Comparison of ENCODE assay signal across 8 cellular contexts in the genomic region with DNA sequence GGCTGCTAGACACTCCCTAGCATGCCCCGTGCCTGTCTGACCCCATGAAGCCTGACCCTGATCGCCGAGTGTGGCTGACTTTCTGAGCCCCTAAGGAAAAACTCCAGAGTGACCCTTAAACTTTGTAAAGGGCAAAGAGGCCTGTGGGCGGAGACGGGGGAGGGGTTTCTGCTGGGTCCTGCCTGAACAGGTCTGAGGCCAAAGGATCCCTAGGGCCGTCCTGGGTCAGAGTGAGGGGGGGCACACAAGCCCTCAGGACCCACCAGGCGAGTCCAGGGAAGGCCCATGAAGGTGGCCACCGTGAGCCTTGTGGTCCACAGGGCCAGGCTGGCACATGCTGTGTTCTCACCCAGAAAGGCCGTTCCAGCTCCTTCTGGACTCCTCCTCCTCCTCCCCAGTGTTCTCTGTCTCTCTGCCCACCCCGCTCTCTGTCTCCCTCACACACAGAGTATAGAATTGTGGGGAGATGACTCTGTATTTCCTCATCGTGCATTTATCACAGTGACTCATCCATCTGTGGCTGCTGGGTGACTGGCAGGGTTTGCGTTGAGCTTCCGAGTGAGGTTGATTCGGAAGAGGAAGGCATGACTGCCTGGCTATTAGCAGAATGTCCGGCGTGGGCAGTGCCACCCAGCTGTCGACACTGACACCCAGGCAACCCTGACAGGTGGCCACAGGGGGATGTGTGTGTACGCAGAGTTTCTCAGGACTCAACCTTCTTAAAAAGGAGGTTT.
A peak's percentile ranks its signal among the peaks of the same experiment; 100 is the strongest.
DNase-seq lines count a peak whose midpoint lies in the region; ATAC-seq, FAIRE-seq and TF ChIP-seq lines count a peak whose summit lies in the region.
"Not testable (repeated sequence)": the region's sequence is repeated elsewhere in the genome, so short reads cannot be mapped to it uniquely, and the experiment has no call there.

No MANE protein-coding gene starts in this region.

- not testable (repeated sequence) for H2BK15ac ChIP-seq in IMR-90 (ENCODE audit: low read depth, low read length)

- not testable (repeated sequence) for H3K4me1 ChIP-seq in IMR-90 (ENCODE audit: control insufficient read depth, insufficient read depth, low read length); lung (ENCODE audit: control insufficient read depth in 2 of 2, insufficient read depth in 2 of 2, low read length in 2 of 2); psoas muscle; upper lobe of right lung

- not testable (repeated sequence) for H4K5ac ChIP-seq in IMR-90 (ENCODE audit: low read depth, low read length)

- not testable (repeated sequence) for H2BK20ac ChIP-seq in IMR-90 (ENCODE audit: low read depth, low read length)

- H3K56ac ChIP-seq in IMR-90 (ENCODE audit: extremely low read depth, insufficient read depth, low read length) = not testable (repeated sequence)

- not testable (repeated sequence) for H3K27me3 ChIP-seq in IMR-90 (ENCODE audit: control insufficient read depth, insufficient read depth, low read length); bronchial epithelial cell (ENCODE audit: control insufficient read depth, insufficient read depth, low read length); lung (ENCODE audit: control insufficient read depth, insufficient read depth); psoas muscle (ENCODE audit: insufficient read depth in 3 of 3, low read length in 2 of 3); upper lobe of right lung

- CTCF ChIA-PET in IMR-90 (lab: Yijun Ruan, JAX) = not testable (repeated sequence)

- not testable (repeated sequence) for H3K9me1 ChIP-seq in IMR-90 (ENCODE audit: insufficient read depth, low read length)

- not testable (repeated sequence) for H3K4me3 ChIP-seq in IMR-90 (ENCODE audit: insufficient read depth, low read depth, low read length); bronchial epithelial cell (ENCODE audit: low read depth, low read length); lung; psoas muscle; upper lobe of right lung

- TF ChIP-seq POLR2A in IMR-90 (IDR thresholded peaks at IDR 0.05; ENCODE audit: low read depth, low read length) = not testable (repeated sequence)

- H3K4ac ChIP-seq in IMR-90 (ENCODE audit: low read depth, low read length) = not testable (repeated sequence)

- ATAC-seq in IMR-90 (ENCODE audit: low read depth) (peak; percentile 84), left ventricle myocardium superior (peak; percentile 35), lung (ENCODE audit: insufficient read depth, low FRiP score) (peak; percentile 34), psoas muscle (peak; percentile 67 to 74 (median 71)), upper lobe of right lung (peak; percentile 92)
- ATAC-seq in activated CD4-positive, CD25-positive, alpha-beta regulatory T cell treated with anti-CD3 and anti-CD28 coated beads, Interleukin-2, amount 50 U/mL, for 24 hours = peak; percentile 93 to 94
- ATAC-seq in activated T-helper 17 cell treated with anti-CD3 and anti-CD28 coated beads, Interleukin-2, amount 50 U/mL, for 72 hours (replicated peaks) = peak; percentile 93

- not testable (repeated sequence) for H2AFZ ChIP-seq in IMR-90 (replicated peaks; ENCODE audit: low read length, poor library complexity)

- H2BK120ac ChIP-seq in IMR-90 (ENCODE audit: low read depth, low read length) = not testable (repeated sequence)

- BruUV-seq in IMR-90 (replicated peaks; lab: Mats Ljungman, UMichigan) = not testable (repeated sequence)

- DNase-seq in IMR-90; bronchial epithelial cell (ENCODE audit: low read depth); left ventricle myocardium superior; lung (ENCODE audit: low spot score); upper lobe of right lung: not testable (repeated sequence)
- peak; percentile 13 to 39 for DNase-seq in psoas muscle

- dilution Hi-C loops in IMR-90 (cut with HindIII; ENCODE audit: low sequenced_read_pairs, unreplicated experiment) = not testable (repeated sequence)

- H3K27me3 Mint-ChIP-seq in activated T-helper 17 cell treated with anti-CD3 and anti-CD28 coated beads, Interleukin-2, amount 50 U/mL, for 72 hours = not testable (repeated sequence)

- H4K8ac ChIP-seq in IMR-90 (ENCODE audit: low read depth in 2 of 2, low read length in 2 of 2) = not testable (repeated sequence)

- not testable (repeated sequence) for TF ChIP-seq RAD21 in IMR-90 (IDR thresholded peaks at IDR 0.05; ENCODE audit: low read length)

- not testable (repeated sequence) for H3K18ac ChIP-seq in IMR-90 (ENCODE audit: low read depth, low read length)

- not testable (repeated sequence) for H3K4me2 ChIP-seq in IMR-90 (ENCODE audit: low read depth, low read length)

- not testable (repeated sequence) for H3K36me3 Mint-ChIP-seq in activated T-helper 17 cell treated with anti-CD3 and anti-CD28 coated beads, Interleukin-2, amount 50 U/mL, for 72 hours (ENCODE audit: low read depth)

- not testable (repeated sequence) for H3K27ac ChIP-seq in IMR-90 (ENCODE audit: insufficient read depth, low read length); lung (ENCODE audit: low read depth in 1 of 2, low read length in 1 of 2); psoas muscle; upper lobe of right lung

- in situ Hi-C loops in IMR-90 (cut with MboI; ENCODE audit: low sequenced_read_pairs) = not testable (repeated sequence)

- H3K4me3 Mint-ChIP-seq in activated T-helper 17 cell treated with anti-CD3 and anti-CD28 coated beads, Interleukin-2, amount 50 U/mL, for 72 hours = not testable (repeated sequence)

- not testable (repeated sequence) for H2AK9ac ChIP-seq in IMR-90 (replicated peaks; ENCODE audit: low read depth, low read length, poor library complexity)

- not testable (repeated sequence) for H3K9ac ChIP-seq in IMR-90 (ENCODE audit: low read depth, low read length)

- not testable (repeated sequence) for H3K9me3 Mint-ChIP-seq in activated T-helper 17 cell treated with anti-CD3 and anti-CD28 coated beads, Interleukin-2, amount 50 U/mL, for 72 hours

- not testable (repeated sequence) for H3K79me1 ChIP-seq in IMR-90 (ENCODE audit: low read depth in 1 of 2, low read length in 2 of 2)

- not testable (repeated sequence) for H3K14ac ChIP-seq in IMR-90 (replicated peaks; ENCODE audit: low read depth, low read length)

- H2BK5ac ChIP-seq in IMR-90 (ENCODE audit: low read depth, low read length, poor library complexity, severe bottlenecking) = not testable (repeated sequence)

- intact Hi-C loops in IMR-90 (cut with micrococcal nuclease); left ventricle myocardium superior (cut with micrococcal nuclease); psoas muscle (cut with DNase I); upper lobe of right lung (cut with DNase I): not testable (repeated sequence)

- H3K23ac ChIP-seq in IMR-90 (ENCODE audit: low read depth, low read length) = not testable (repeated sequence)

- not testable (repeated sequence) for TF ChIP-seq CTCF in IMR-90 (conservative IDR thresholded peaks at IDR 0.05; ENCODE audit: low read depth, low read length); bronchial epithelial cell (IDR thresholded peaks at IDR 0.05; ENCODE audit: insufficient read depth, low read length, severe bottlenecking); lung (IDR thresholded peaks at IDR 0.05; ENCODE audit: control extremely low read depth, extremely low read depth); psoas muscle (IDR thresholded peaks at IDR 0.05); upper lobe of right lung (IDR thresholded peaks at IDR 0.05)

- WGBS in IMR-90 (ENCODE audit: extremely low coverage in 2 of 2, insufficient read length in 1 of 2), 2 experiments = no CpG with 5 or more reads among the region's 18 CpGs
- 20 to 66% methylated on average over 1 to 5 of the region's 18 CpGs for WGBS in lung, 2 donors
- WGBS in psoas muscle, 3 donors = 17 to 40% (median 25%) methylated on average over 4 to 5 of the region's 18 CpGs

- not testable (repeated sequence) for H3K9me3 ChIP-seq in IMR-90 (ENCODE audit: control insufficient read depth, insufficient read depth, low read length); lung (ENCODE audit: control insufficient read depth in 2 of 2, insufficient read depth in 1 of 2, low read length in 1 of 2); psoas muscle; upper lobe of right lung

- not testable (repeated sequence) for H2AK5ac ChIP-seq in IMR-90 (ENCODE audit: low read depth, low read length)

- POLR2A ChIA-PET in IMR-90 (lab: Charles Lee; ENCODE audit: unreplicated experiment) = not testable (repeated sequence)

- not testable (repeated sequence) for H3K27ac Mint-ChIP-seq in activated T-helper 17 cell treated with anti-CD3 and anti-CD28 coated beads, Interleukin-2, amount 50 U/mL, for 72 hours

- not testable (repeated sequence) for H3K36me3 ChIP-seq in IMR-90 (ENCODE audit: control insufficient read depth, insufficient read depth, low read length); bronchial epithelial cell (ENCODE audit: control insufficient read depth, insufficient read depth, low read length); lung (ENCODE audit: control insufficient read depth in 2 of 2, insufficient read depth in 2 of 2, low read length in 2 of 2); psoas muscle (ENCODE audit: insufficient read depth in 1 of 2, low read depth in 1 of 2); upper lobe of right lung

- FAIRE-seq in bronchial epithelial cell (lab: Jason Lieb, UNC) = peak; percentile 96

- H4K20me1 ChIP-seq in IMR-90 (ENCODE audit: insufficient read depth, low read length) = not testable (repeated sequence)

- H3K4me1 Mint-ChIP-seq in activated T-helper 17 cell treated with anti-CD3 and anti-CD28 coated beads, Interleukin-2, amount 50 U/mL, for 72 hours = not testable (repeated sequence)

- not testable (repeated sequence) for H4K91ac ChIP-seq in IMR-90 (ENCODE audit: insufficient read depth, low read depth, low read length)

Comparison
In these comparisons a context has a peak if more than half of its experiments do, and no peak if none do; other contexts are left out.
1. ATAC-seq: peak in every context shown above with its lines; median percentile 94 in activated CD4-positive, CD25-positive, alpha-beta regulatory T cell treated with anti-CD3 and anti-CD28 coated beads, Interleukin-2, amount 50 U/mL, for 24 hours; 93 in activated T-helper 17 cell treated with anti-CD3 and anti-CD28 coated beads, Interleukin-2, amount 50 U/mL, for 72 hours; 92 in upper lobe of right lung; 84 in IMR-90; 71 in psoas muscle; 35 in left ventricle myocardium superior; 34 in lung.